ENCODE assay signal across 14 cellular contexts in genomic region chr13:73056054-73056962, GRCh38. TPM values are rescaled to one million over a fixed set of nuclear protein-coding genes. Genes with fewer than 3 reads are reported as not detected.
DNase-seq lines count a peak whose midpoint lies in the region; FAIRE-seq and TF ChIP-seq lines count a peak whose summit lies in the region.
"Had no signal": no experiment of that assay in that cellular context is flagged by ENCODE, and none has a peak within 500 bp of the region (broad histone marks: within the 10 kb centered on the region; RNA-seq: fewer than 3 reads in every experiment).

No MANE protein-coding gene starts in this region.

- DNase-seq in A673 (ENCODE audit: low spot score) (peak; percentile 45), HT-29 (ENCODE audit: low spot score) (peak; percentile 91), astrocyte of the spinal cord (ENCODE audit: low read depth, low spot score) (peak; percentile 82), mesenchymal stem cell (peak; percentile 64), NCI-H128 (lab: John Stamatoyannopoulos, UW; ENCODE audit: unreplicated experiment) (no peak), NCI-H2029 (lab: John Stamatoyannopoulos, UW) (no peak), frontal cortex (ENCODE audit: low spot score in 2 of 2) (no peak), NCI-H446 treated with DMSO at 0.1 percent for 48 hours (lab: John Stamatoyannopoulos, UW) (no peak)
- DNase-seq: activated CD4-positive, alpha-beta T cell treated with anti-CD3 and anti-CD28 coated beads, Interleukin-2, amount 10 ng/mL, durations not matched to agents 24 days and 14 days; activated naive CD8-positive, alpha-beta T cell treated with anti-CD3 and anti-CD28 coated beads, Interleukin-2, amount 50 U/mL, for 24 hours; glutamatergic neuron; naive thymus-derived CD4-positive, alpha-beta T cell; NCI-H1417 treated with DMSO at 0.1 percent for 48 hours; SHP77 treated with DMSO at 0.1 percent for 48 hours had no signal

- H3K18ac ChIP-seq in mesenchymal stem cell (ENCODE audit: low read depth in 1 of 2, low read length in 2 of 2): no peak overlapping the region

- H2BK12ac ChIP-seq in mesenchymal stem cell (ENCODE audit: low read length in 2 of 2): no peak overlapping the region

- H4K91ac ChIP-seq in mesenchymal stem cell (ENCODE audit: low read length): no peak overlapping the region

- no peak for FAIRE-seq in frontal cortex (lab: Jason Lieb, UNC)

- no peaks in the 10 kb centered on the region for H3K27me3 ChIP-seq in A673 (replicated peaks; ENCODE audit: insufficient read depth, low read depth, low read length, poor library complexity)
- H3K27me3 ChIP-seq in mesenchymal stem cell (ENCODE audit: control insufficient read depth in 1 of 2, insufficient read depth in 1 of 2, low read length in 2 of 2): peaks cover 0 to 20% of the 10 kb centered on the region in 2 experiments

- no peak for TF ChIP-seq CTCF in A673 (conservative IDR thresholded peaks at IDR 0.05; ENCODE audit: low read depth, low read length)
- TF ChIP-seq CTCF in astrocyte of the spinal cord (IDR thresholded peaks at IDR 0.05; ENCODE audit: low read depth, low read length): no peak

- no peak overlapping the region for H2AFZ ChIP-seq in mesenchymal stem cell (ENCODE audit: low read depth, low read length)

- peak overlapping the region; percentile 34 for H3K4me2 ChIP-seq in mesenchymal stem cell (ENCODE audit: low read length, poor library complexity, severe bottlenecking)

- H3K4me3 ChIP-seq in A673 (ENCODE audit: low read depth, low read length, poor library complexity, severe bottlenecking) (no peak overlapping the region), astrocyte of the spinal cord (ENCODE audit: low read depth, low read length) (no peak overlapping the region), mesenchymal stem cell (ENCODE audit: insufficient read depth in 1 of 2, low read depth in 1 of 2, low read length in 2 of 2) (no peak overlapping the region)

- intact Hi-C loops in A673 (cut with micrococcal nuclease; ENCODE audit: unreplicated experiment): loop anchor here (5.0 kb wide), 2 partner anchors 214 to 371 kb away; no protein-coding TSS in a partner anchor

- BruUV-seq in A673 (replicated peaks; lab: Mats Ljungman, UMichigan): no TSS peak

- H2BK5ac ChIP-seq in mesenchymal stem cell (ENCODE audit: low read depth, low read length, poor library complexity, severe bottlenecking): no peak overlapping the region

- peaks cover 4% of the 10 kb centered on the region for H3K79me1 ChIP-seq in mesenchymal stem cell (replicated peaks; ENCODE audit: low read length, poor library complexity, severe bottlenecking)

- H3K23ac ChIP-seq in mesenchymal stem cell (ENCODE audit: low read length in 2 of 2): no peak overlapping the region

- no peak overlapping the region for H3K14ac ChIP-seq in mesenchymal stem cell (ENCODE audit: low read length in 2 of 2)

- WGBS in mesenchymal stem cell: 19% methylated on average over 6 of the region's 9 CpGs

- H4K8ac ChIP-seq in mesenchymal stem cell (ENCODE audit: low read length): no peak overlapping the region

- CTCF ChIA-PET in A673 (lab: Charles Lee): no interaction called here

- H3K4ac ChIP-seq in mesenchymal stem cell (ENCODE audit: low read depth in 1 of 2, low read length in 2 of 2): no peak overlapping the region

- no peak overlapping the region for H3K9ac ChIP-seq in mesenchymal stem cell (ENCODE audit: low read length)

- H2BK120ac ChIP-seq in mesenchymal stem cell (ENCODE audit: low read depth, low read length): no peak overlapping the region

- no peak overlapping the region for H2AK5ac ChIP-seq in mesenchymal stem cell (ENCODE audit: low read length, severe bottlenecking)

- POLR2A ChIA-PET in A673 (lab: Charles Lee; ENCODE audit: low non-redundant PET): no interaction called here

- H3K9me3 ChIP-seq in A673 (ENCODE audit: low read depth, low read length, poor library complexity, severe bottlenecking): no peaks in the 10 kb centered on the region
- H3K9me3 ChIP-seq in mesenchymal stem cell (ENCODE audit: control insufficient read depth, low read length): no peaks in the 10 kb centered on the region

- H3K36me3 ChIP-seq in A673 (ENCODE audit: insufficient read depth, low read length, poor library complexity, severe bottlenecking): no peaks in the 10 kb centered on the region
- H3K36me3 ChIP-seq in mesenchymal stem cell (ENCODE audit: control insufficient read depth in 1 of 2, insufficient read depth in 2 of 2, low read depth in 1 of 2, low read length in 2 of 2): no peaks in the 10 kb centered on the region

- H3K27ac ChIP-seq in A673 (ENCODE audit: low read depth, low read length, poor library complexity, severe bottlenecking) (no peak overlapping the region), mesenchymal stem cell (ENCODE audit: low read length, poor library complexity, severe bottlenecking) (peak overlapping the region; percentile 37)

- in situ Hi-C loops in astrocyte of the spinal cord (cut with HindIII; ENCODE audit: low sequenced_read_pairs): no loop called here

- no peak overlapping the region for H2BK15ac ChIP-seq in mesenchymal stem cell (ENCODE audit: low read depth, poor library complexity, severe bottlenecking)

- H3K4me1 ChIP-seq in A673 (ENCODE audit: insufficient read depth, low read length, poor library complexity, severe bottlenecking): peaks cover 17% of the 10 kb centered on the region
- H3K4me1 ChIP-seq in mesenchymal stem cell (ENCODE audit: control insufficient read depth, insufficient read depth, low read depth, low read length): no peaks in the 10 kb centered on the region

RNA-seq across cellular contexts. Expression of gene KLF5, which starts 2.5 kb away (rescaled TPM):
- total RNA-seq in A673 (2021): 4.0 and 7.2 TPM in 2 replicates
- total RNA-seq in HT-29 (2014; rRNA removed; shearing (Covaris generic)): 129 and 135 TPM in 2 replicates
- polyA plus RNA-seq in mesenchymal stem cell (2013, experiment 1 of 2): 5.2 TPM
- polyA plus RNA-seq in mesenchymal stem cell (2013, experiment 2 of 2): 6.0 TPM
- 1.6 TPM for total RNA-seq in frontal cortex

Comparison
In these comparisons a context has a peak if more than half of its experiments do, and no peak if none do; other contexts are left out.
1. DNase-seq: peak in A673 (single experiment), HT-29 (single experiment), astrocyte of the spinal cord (single experiment) and mesenchymal stem cell (single experiment); none in NCI-H128 (single experiment), NCI-H2029 (single experiment), frontal cortex (0 of 2) and NCI-H446 treated with DMSO at 0.1 percent for 48 hours (single experiment).
2. RNA of gene KLF5, which starts 2.5 kb away (total RNA-seq): 129 to 135 TPM in HT-29; 4.0 to 7.2 TPM in A673 and 1.6 TPM in frontal cortex (single experiment); every median in the first group is over 10 times any median in the second.